In genomic region chr12:100388382-100388781, GRCh38 we compare ENCODE assay signal across 9 cellular contexts. TPM values are rescaled to one million over a fixed set of nuclear protein-coding genes. Genes with fewer than 3 reads are reported as not detected.
"Had no signal": no experiment of that assay in that cellular context is flagged by ENCODE, and none has a peak within 500 bp of the region (broad histone marks: within the 10 kb centered on the region; RNA-seq: fewer than 3 reads in every experiment).

No MANE protein-coding gene starts in this region.

- DNase-seq: GDM1, GF-D8 had no signal

- H3K4me3 ChIP-seq: GM12878 had no signal

- ATAC-seq: GM12878 had no signal

- FAIRE-seq: G401.6, GM12878, GM12891, GM12892, GM18507, GM19239 had no signal

RNA-seq across cellular contexts. Expression of gene SLC17A8, which starts 31.5 kb away (rescaled TPM):
- total RNA-seq: G401, GM12878 had no signal
